ENCODE assay signal across 1 cellular context in the genomic region with DNA sequence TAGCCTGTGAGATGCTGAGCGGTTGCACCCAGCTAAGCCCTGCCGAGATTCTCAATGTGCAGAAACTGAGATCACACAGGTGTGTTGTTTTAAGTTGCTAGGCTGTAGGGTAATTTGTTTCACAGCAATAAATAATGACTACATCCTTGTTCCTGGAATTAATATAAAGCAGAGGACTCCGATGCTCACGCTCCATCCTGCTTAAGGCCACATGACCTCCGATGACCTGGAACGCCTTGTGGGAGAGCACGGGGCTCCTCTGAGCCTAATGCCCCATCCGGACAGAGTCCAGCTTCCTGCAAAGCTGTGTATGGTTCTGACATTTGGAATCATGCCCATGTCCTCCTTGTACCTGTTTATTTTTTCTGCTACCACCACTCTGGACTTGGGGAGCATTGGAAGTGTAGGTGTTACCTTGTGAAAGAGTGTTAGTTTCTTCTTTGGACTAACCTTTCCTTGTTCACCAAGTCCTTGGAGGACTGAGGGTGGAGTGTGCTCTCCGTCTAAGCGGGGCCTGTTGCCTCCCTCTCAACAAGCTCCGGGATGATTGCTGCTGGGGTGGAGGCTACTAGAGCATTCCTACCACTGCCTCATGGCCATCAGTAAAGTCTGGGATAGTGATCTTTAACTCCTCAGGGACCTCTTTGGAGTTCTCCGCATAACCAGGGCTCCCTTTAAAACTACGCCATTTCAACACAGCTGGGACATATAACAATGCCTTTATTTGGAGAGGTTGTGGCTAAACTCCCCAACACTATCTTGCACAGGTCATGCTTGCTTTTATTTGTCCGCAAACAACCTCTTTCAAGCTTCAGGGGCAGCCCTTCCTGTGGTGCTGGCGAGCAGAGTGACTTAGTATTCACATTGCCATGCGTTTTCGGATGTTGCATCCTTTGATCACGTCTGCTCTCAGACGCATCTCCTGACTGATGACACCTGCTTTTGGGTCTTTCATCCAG.
TF ChIP-seq lines count a peak whose summit lies in the region.

No MANE protein-coding gene starts in this region.

TF ChIP-seq in HepG2, 621 proteins besides CTCF, POLR2A, EP300 and RAD21 (continued from another document and continues in another):
- TF ChIP-seq ZNF318 (CRISPR knock-in tag; IDR thresholded peaks at IDR 0.05) (no peak), IRX3 (CRISPR knock-in tag; IDR thresholded peaks at IDR 0.05; ENCODE audit: borderline replicate concordance, low read depth) (0 out of 2 replicates have a peak, but pooled peaks have one; percentile 75), MTA3 (CRISPR knock-in tag; IDR thresholded peaks at IDR 0.05) (no peak), ZBTB39 (CRISPR knock-in tag; IDR thresholded peaks at IDR 0.05) (0 out of 2 replicates have a peak, but pooled peaks have one; percentile 52), GTF2F1 (IDR thresholded peaks at IDR 0.05; ENCODE audit: low read length) (no peak), NBN (conservative IDR thresholded peaks at IDR 0.05) (no peak), ZFP1 (CRISPR knock-in tag; IDR thresholded peaks at IDR 0.05) (0 out of 2 replicates have a peak, but pooled peaks have one; percentile 29), SUZ12 (IDR thresholded peaks at IDR 0.05; ENCODE audit: low read depth, low read length) (no peak), PCBP1 (IDR thresholded peaks at IDR 0.05; ENCODE audit: borderline replicate concordance, low read depth, low read length) (no peak), JUNB (CRISPR knock-in tag; IDR thresholded peaks at IDR 0.05; ENCODE audit: borderline replicate concordance) (no peak), E2F5 (CRISPR knock-in tag; conservative IDR thresholded peaks at IDR 0.05) (no peak), ZFX (CRISPR knock-in tag; IDR thresholded peaks at IDR 0.05; ENCODE audit: low read depth) (peak; percentile 40; the same call in 1 of the 2 replicates), KAT8 (CRISPR knock-in tag; IDR thresholded peaks at IDR 0.05) (peak; percentile 53; the same call in 1 of the 2 replicates), MBD4 (IDR thresholded peaks at IDR 0.05; ENCODE audit: borderline replicate concordance, low read length) (no peak), SALL1 (CRISPR knock-in tag; IDR thresholded peaks at IDR 0.05) (peak; percentile 73), ZNF276 (CRISPR knock-in tag; IDR thresholded peaks at IDR 0.05; ENCODE audit: low read depth) (no peak), ZNF816 (CRISPR knock-in tag; IDR thresholded peaks at IDR 0.05; ENCODE audit: borderline replicate concordance) (no peak)
- TF ChIP-seq, protein P1, sequence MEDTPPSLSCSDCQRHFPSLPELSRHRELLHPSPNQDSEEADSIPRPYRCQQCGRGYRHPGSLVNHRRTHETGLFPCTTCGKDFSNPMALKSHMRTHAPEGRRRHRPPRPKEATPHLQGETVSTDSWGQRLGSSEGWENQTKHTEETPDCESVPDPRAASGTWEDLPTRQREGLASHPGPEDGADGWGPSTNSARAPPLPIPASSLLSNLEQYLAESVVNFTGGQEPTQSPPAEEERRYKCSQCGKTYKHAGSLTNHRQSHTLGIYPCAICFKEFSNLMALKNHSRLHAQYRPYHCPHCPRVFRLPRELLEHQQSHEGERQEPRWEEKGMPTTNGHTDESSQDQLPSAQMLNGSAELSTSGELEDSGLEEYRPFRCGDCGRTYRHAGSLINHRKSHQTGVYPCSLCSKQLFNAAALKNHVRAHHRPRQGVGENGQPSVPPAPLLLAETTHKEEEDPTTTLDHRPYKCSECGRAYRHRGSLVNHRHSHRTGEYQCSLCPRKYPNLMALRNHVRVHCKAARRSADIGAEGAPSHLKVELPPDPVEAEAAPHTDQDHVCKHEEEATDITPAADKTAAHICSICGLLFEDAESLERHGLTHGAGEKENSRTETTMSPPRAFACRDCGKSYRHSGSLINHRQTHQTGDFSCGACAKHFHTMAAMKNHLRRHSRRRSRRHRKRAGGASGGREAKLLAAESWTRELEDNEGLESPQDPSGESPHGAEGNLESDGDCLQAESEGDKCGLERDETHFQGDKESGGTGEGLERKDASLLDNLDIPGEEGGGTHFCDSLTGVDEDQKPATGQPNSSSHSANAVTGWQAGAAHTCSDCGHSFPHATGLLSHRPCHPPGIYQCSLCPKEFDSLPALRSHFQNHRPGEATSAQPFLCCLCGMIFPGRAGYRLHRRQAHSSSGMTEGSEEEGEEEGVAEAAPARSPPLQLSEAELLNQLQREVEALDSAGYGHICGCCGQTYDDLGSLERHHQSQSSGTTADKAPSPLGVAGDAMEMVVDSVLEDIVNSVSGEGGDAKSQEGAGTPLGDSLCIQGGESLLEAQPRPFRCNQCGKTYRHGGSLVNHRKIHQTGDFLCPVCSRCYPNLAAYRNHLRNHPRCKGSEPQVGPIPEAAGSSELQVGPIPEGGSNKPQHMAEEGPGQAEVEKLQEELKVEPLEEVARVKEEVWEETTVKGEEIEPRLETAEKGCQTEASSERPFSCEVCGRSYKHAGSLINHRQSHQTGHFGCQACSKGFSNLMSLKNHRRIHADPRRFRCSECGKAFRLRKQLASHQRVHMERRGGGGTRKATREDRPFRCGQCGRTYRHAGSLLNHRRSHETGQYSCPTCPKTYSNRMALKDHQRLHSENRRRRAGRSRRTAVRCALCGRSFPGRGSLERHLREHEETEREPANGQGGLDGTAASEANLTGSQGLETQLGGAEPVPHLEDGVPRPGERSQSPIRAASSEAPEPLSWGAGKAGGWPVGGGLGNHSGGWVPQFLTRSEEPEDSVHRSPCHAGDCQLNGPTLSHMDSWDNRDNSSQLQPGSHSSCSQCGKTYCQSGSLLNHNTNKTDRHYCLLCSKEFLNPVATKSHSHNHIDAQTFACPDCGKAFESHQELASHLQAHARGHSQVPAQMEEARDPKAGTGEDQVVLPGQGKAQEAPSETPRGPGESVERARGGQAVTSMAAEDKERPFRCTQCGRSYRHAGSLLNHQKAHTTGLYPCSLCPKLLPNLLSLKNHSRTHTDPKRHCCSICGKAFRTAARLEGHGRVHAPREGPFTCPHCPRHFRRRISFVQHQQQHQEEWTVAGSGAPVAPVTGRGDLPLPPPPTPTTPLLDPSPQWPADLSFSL (CRISPR knock-in tag; IDR thresholded peaks at IDR 0.05) = no peak; the same call in 1 of the 2 replicates
- TF ChIP-seq, protein P2, sequence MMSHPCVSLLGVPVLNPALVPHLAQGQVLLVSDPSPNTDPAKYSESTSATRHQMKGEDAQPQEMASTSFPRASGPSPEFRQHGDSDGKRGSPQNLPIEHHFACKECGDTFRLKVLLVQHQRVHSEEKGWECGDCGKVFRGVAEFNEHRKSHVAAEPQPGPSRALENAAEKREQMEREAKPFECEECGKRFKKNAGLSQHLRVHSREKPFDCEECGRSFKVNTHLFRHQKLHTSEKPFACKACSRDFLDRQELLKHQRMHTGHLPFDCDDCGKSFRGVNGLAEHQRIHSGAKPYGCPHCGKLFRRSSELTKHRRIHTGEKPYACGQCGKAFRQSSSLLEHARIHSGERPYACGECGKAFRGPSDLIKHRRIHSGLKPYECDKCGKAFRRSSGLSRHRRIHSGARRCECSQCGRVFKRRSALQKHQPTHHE (CRISPR knock-in tag; IDR thresholded peaks at IDR 0.05; ENCODE audit: borderline replicate concordance) = 0 out of 2 replicates have a peak, but pooled peaks have one; percentile 38
- TF ChIP-seq, protein P3, sequence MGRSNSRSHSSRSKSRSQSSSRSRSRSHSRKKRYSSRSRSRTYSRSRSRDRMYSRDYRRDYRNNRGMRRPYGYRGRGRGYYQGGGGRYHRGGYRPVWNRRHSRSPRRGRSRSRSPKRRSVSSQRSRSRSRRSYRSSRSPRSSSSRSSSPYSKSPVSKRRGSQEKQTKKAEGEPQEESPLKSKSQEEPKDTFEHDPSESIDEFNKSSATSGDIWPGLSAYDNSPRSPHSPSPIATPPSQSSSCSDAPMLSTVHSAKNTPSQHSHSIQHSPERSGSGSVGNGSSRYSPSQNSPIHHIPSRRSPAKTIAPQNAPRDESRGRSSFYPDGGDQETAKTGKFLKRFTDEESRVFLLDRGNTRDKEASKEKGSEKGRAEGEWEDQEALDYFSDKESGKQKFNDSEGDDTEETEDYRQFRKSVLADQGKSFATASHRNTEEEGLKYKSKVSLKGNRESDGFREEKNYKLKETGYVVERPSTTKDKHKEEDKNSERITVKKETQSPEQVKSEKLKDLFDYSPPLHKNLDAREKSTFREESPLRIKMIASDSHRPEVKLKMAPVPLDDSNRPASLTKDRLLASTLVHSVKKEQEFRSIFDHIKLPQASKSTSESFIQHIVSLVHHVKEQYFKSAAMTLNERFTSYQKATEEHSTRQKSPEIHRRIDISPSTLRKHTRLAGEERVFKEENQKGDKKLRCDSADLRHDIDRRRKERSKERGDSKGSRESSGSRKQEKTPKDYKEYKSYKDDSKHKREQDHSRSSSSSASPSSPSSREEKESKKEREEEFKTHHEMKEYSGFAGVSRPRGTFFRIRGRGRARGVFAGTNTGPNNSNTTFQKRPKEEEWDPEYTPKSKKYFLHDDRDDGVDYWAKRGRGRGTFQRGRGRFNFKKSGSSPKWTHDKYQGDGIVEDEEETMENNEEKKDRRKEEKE (IDR thresholded peaks at IDR 0.05) = no peak
